In the genomic region with DNA sequence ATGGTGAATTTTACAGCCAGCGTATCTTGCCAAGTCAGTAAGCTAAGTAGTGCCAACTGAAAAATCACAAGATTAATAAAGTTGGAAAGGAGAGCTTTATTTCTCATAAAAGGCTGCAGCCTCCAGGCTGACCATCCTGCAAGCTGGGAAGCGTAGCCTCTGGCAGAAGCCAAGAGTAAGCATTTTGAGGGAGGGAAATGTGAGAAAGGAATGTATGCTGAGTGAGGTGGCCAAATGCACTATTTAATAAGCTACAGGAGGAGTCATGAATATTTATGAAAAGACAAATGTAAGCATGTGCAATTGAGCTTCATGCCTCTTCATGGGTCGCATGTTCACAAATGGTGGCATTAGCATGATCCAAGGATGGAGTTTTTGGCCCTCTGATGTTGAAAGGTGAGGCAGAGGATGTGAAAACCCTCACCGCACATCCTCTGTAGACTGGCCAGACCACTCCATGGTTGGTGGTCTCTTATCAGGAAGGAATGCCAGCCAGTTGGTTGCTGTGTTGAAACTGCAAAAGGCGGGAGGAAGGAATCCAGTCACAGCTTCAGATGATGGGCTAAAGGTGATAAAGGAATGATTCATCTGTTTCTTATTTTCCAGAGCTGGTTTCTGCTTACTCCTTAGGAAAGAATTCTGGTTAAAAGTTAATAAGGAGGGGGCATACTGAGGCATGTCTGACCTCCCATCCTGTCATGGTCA, we compare ENCODE assay signal across 18 cellular contexts. TPM values are rescaled to one million over a fixed set of nuclear protein-coding genes. Genes with fewer than 3 reads are reported as not detected.
DNase-seq lines count a peak whose midpoint lies in the region; ATAC-seq and TF ChIP-seq lines count a peak whose summit lies in the region.
"Had no signal": no experiment of that assay in that cellular context is flagged by ENCODE, and none has a peak within 500 bp of the region (broad histone marks: within the 10 kb centered on the region; RNA-seq: fewer than 3 reads in every experiment).

No MANE protein-coding gene starts in this region.

- peaks cover 0 to 1% of the 10 kb centered on the region in 2 donors for H3K27me3 Mint-ChIP-seq in CD4-positive, alpha-beta memory T cell

- no peak overlapping the region for H3K4me2 ChIP-seq in hepatocyte

- ATAC-seq in Right ventricle myocardium superior (ENCODE audit: poor library complexity), result no peak

- TF ChIP-seq CTCF in hepatocyte (IDR thresholded peaks at IDR 0.05; ENCODE audit: poor library complexity), result no peak

- H3K36me3 ChIP-seq in hepatocyte (replicated peaks; ENCODE audit: insufficient read depth, low read depth), result no peaks in the 10 kb centered on the region
- no peaks in the 10 kb centered on the region for H3K36me3 ChIP-seq in CD4-positive, alpha-beta memory T cell (ENCODE audit: insufficient read depth, low read length)
- H3K36me3 ChIP-seq: sigmoid colon had no signal

- H3K4me1 Mint-ChIP-seq in CD4-positive, alpha-beta memory T cell, result peaks cover 3 to 17% (median 5%) of the 10 kb centered on the region in 4 donors
- H3K4me1 Mint-ChIP-seq: neural crest cell had no signal

- in situ Hi-C loops in KBM-7 (cut with MboI; ENCODE audit: low pct_unique_long_range_greater_than_20kb, low sequenced_read_pairs), result no loop called here

- no peaks in the 10 kb centered on the region for H3K79me2 ChIP-seq in hepatocyte

- H2AFZ ChIP-seq in hepatocyte, result no peak overlapping the region

- CTCF ChIA-PET in CD4-positive, alpha-beta memory T cell (lab: Charles Lee; ENCODE audit: partially characterized antibody), result interaction anchor here (1.0 to 1.7 kb wide), 3 partner anchors 9 to 37 kb away, joined by 3 to 4 read pairs (median 3); a partner anchor contains a TSS

- no peak overlapping the region for H3K27ac Mint-ChIP-seq in CD4-positive, alpha-beta memory T cell
- H3K27ac Mint-ChIP-seq: dendritic cell treated with granulocyte-macrophage colony-stimulating factor and Interleukin-4, amounts not matched to agents 40 ng/mL and 50 ng/mL, for 4 days had no signal

- H4K20me1 ChIP-seq in hepatocyte (ENCODE audit: insufficient read depth, poor library complexity, severe bottlenecking), result no peaks in the 10 kb centered on the region

- WGBS in hepatocyte (ENCODE audit: low lambda C conversion rate, missing lambda C conversion rate), result 66% methylated on average over 5 of the region's 5 CpGs

- DNase-seq in AG08396 (ENCODE audit: low spot score), result peak; percentile 28
- peak; percentile 70 for DNase-seq in HK-2 (ENCODE audit: unreplicated experiment)
- DNase-seq in amniotic epithelial cell (ENCODE audit: low read depth), result peak; percentile 98
- DNase-seq in hepatocyte (ENCODE audit: low spot score), result peak; percentile 32
- DNase-seq in CD4-positive, alpha-beta memory T cell, result no peak
- no peak for DNase-seq in Right ventricle myocardium superior
- no peak for DNase-seq in KBM-7
- DNase-seq in UCSD-AML1 (lab: John Stamatoyannopoulos, UW; ENCODE audit: unreplicated experiment), result no peak
- DNase-seq: activated CD4-positive, alpha-beta T cell treated with anti-CD3 and anti-CD28 coated beads, Interleukin-2, amount 50 U/mL, for 48 hours; amygdala; DMS 273 treated with DMSO at 0.1 percent for 48 hours; NCI-H1436 treated with DMSO at 0.1 percent for 48 hours; NCI-H446; sigmoid colon; stimulated activated CD4-positive, alpha-beta T cell treated with anti-CD3 and anti-CD28 coated beads, Interleukin-4, amount 100 ng/mL, for 1 hour had no signal

- H3K36me3 Mint-ChIP-seq in CD4-positive, alpha-beta memory T cell, result peaks cover 0 to 4% of the 10 kb centered on the region in 2 donors

- peaks cover 0 to 6% (median 1%) of the 10 kb centered on the region in 8 donors for H3K9me3 Mint-ChIP-seq in CD4-positive, alpha-beta memory T cell
- H3K9me3 Mint-ChIP-seq: dendritic cell treated with granulocyte-macrophage colony-stimulating factor and Interleukin-4, amounts not matched to agents 40 ng/mL and 50 ng/mL, for 4 days had no signal

- POLR2A ChIA-PET in CD4-positive, alpha-beta memory T cell (lab: Charles Lee; ENCODE audit: partially characterized antibody), result no interaction called here

- intact Hi-C loops in CD4-positive, alpha-beta memory T cell (cut with micrococcal nuclease), result no loop called here
- intact Hi-C loops in Right ventricle myocardium superior (cut with DNase I), result no loop called here

- H3K4me3 Mint-ChIP-seq in CD4-positive, alpha-beta memory T cell, result no peak overlapping the region
- H3K4me3 Mint-ChIP-seq: dendritic cell treated with granulocyte-macrophage colony-stimulating factor and Interleukin-4, amounts not matched to agents 40 ng/mL and 50 ng/mL, for 4 days; neural crest cell had no signal

- no peaks in the 10 kb centered on the region for H3K9me2 ChIP-seq in hepatocyte (replicated peaks; ENCODE audit: insufficient read depth)

- no peaks in the 10 kb centered on the region for H3K4me1 ChIP-seq in hepatocyte (ENCODE audit: insufficient read depth)
- no peaks in the 10 kb centered on the region for H3K4me1 ChIP-seq in CD4-positive, alpha-beta memory T cell (ENCODE audit: insufficient read depth, low read length)
- H3K4me1 ChIP-seq: sigmoid colon had no signal

- H3K9me3 ChIP-seq in hepatocyte (ENCODE audit: low read depth), result no peaks in the 10 kb centered on the region
- no peaks in the 10 kb centered on the region for H3K9me3 ChIP-seq in CD4-positive, alpha-beta memory T cell (ENCODE audit: control insufficient read depth in 1 of 2, low read length in 2 of 2)
- H3K9me3 ChIP-seq: sigmoid colon had no signal

- no peaks in the 10 kb centered on the region for H3K27me3 ChIP-seq in hepatocyte
- no peaks in the 10 kb centered on the region for H3K27me3 ChIP-seq in CD4-positive, alpha-beta memory T cell (ENCODE audit: insufficient read depth, low read length)
- H3K27me3 ChIP-seq: sigmoid colon had no signal

- H3K4me3 ChIP-seq in hepatocyte, result no peak overlapping the region
- no peak overlapping the region for H3K4me3 ChIP-seq in CD4-positive, alpha-beta memory T cell (ENCODE audit: low read length in 2 of 2)
- H3K4me3 ChIP-seq: sigmoid colon had no signal

- H3K27ac ChIP-seq in hepatocyte, result no peak overlapping the region
- no peak overlapping the region for H3K27ac ChIP-seq in CD4-positive, alpha-beta memory T cell (ENCODE audit: low read depth, low read length)
- H3K27ac ChIP-seq: sigmoid colon had no signal

RNA-seq across cellular contexts. Expression of a gene that starts 9.2 kb away (rescaled TPM):
- total RNA-seq in hepatocyte (not detected in 2 replicates), Right ventricle myocardium superior (not detected)
- polyA plus RNA-seq in hepatocyte, result 0.35 TPM in 1 of 2 replicates, not detected in the other
- total RNA-seq in CD4-positive, alpha-beta memory T cell, result not detected
- polyA plus RNA-seq in CD4-positive, alpha-beta memory T cell, result not detected
- total RNA-seq: mesenteric fat pad, neural crest cell, sigmoid colon had no signal
- polyA plus RNA-seq: sigmoid colon had no signal

RNA-seq across cellular contexts. Expression of a gene that starts 9.8 kb away (rescaled TPM):
- total RNA-seq in hepatocyte, result not detected in 2 replicates
- not detected in 2 replicates for polyA plus RNA-seq in hepatocyte
- total RNA-seq in CD4-positive, alpha-beta memory T cell, result not detected
- not detected for polyA plus RNA-seq in CD4-positive, alpha-beta memory T cell
- not detected for total RNA-seq in Right ventricle myocardium superior
- total RNA-seq: mesenteric fat pad, neural crest cell, sigmoid colon had no signal
- polyA plus RNA-seq: sigmoid colon had no signal

RNA-seq across cellular contexts. Expression of a gene that starts 21.7 kb away (rescaled TPM):
- total RNA-seq in hepatocyte, result 0.20 TPM in 1 of 2 replicates, not detected in the other
- polyA plus RNA-seq in hepatocyte, result 0.71 TPM in 1 of 2 replicates, not detected in the other
- not detected for total RNA-seq in CD4-positive, alpha-beta memory T cell
- polyA plus RNA-seq in CD4-positive, alpha-beta memory T cell, result not detected
- total RNA-seq in Right ventricle myocardium superior, result not detected
- total RNA-seq: mesenteric fat pad, neural crest cell, sigmoid colon had no signal
- polyA plus RNA-seq: sigmoid colon had no signal

RNA-seq across cellular contexts. Expression of a gene that starts 37.0 kb away (rescaled TPM):
- not detected in 2 replicates for total RNA-seq in hepatocyte
- polyA plus RNA-seq in hepatocyte, result not detected in 2 replicates
- not detected for total RNA-seq in CD4-positive, alpha-beta memory T cell
- not detected for polyA plus RNA-seq in CD4-positive, alpha-beta memory T cell
- not detected for total RNA-seq in Right ventricle myocardium superior
- total RNA-seq: mesenteric fat pad, neural crest cell, sigmoid colon had no signal
- polyA plus RNA-seq: sigmoid colon had no signal

RNA-seq across cellular contexts. Expression of a gene that starts 44.9 kb away (rescaled TPM):
- total RNA-seq in hepatocyte (not detected in 2 replicates), Right ventricle myocardium superior (not detected)
- polyA plus RNA-seq in hepatocyte, result 0.33 TPM in 1 of 2 replicates, not detected in the other
- total RNA-seq in CD4-positive, alpha-beta memory T cell, result not detected
- not detected for polyA plus RNA-seq in CD4-positive, alpha-beta memory T cell
- total RNA-seq: mesenteric fat pad, neural crest cell, sigmoid colon had no signal
- polyA plus RNA-seq: sigmoid colon had no signal

Comparison
In these comparisons a context has a peak if more than half of its experiments do, and no peak if none do; other contexts are left out.
1. DNase-seq: peak in AG08396 (single experiment), HK-2 (single experiment), amniotic epithelial cell (single experiment) and hepatocyte (single experiment); none in CD4-positive, alpha-beta memory T cell (0 of 5), Right ventricle myocardium superior (single experiment), KBM-7 (single experiment) and UCSD-AML1 (single experiment).